14 cellular contexts compared by ENCODE assay signal in genomic region chr3:194072097-194072428, GRCh38.
DNase-seq lines count a peak whose midpoint lies in the region; ATAC-seq, FAIRE-seq and TF ChIP-seq lines count a peak whose summit lies in the region.
"Had no signal": no experiment of that assay in that cellular context is flagged by ENCODE, and none has a peak within 500 bp of the region (broad histone marks: within the 10 kb centered on the region; RNA-seq: fewer than 3 reads in every experiment).

No MANE protein-coding gene starts in this region.

- peak; percentile 18 to 40 for DNase-seq in activated T-cell treated with anti-CD3 and anti-CD28 coated beads, Interleukin-2, amount 50 U/mL, for 72 hours
- DNase-seq in activated T-cell treated with anti-CD3 and anti-CD28 coated beads, Interleukin-2, amount 50 U/mL, for 24 hours: no peak
- no peak for DNase-seq in OCI-LY7 (ENCODE audit: low spot score)
- DNase-seq in foreskin keratinocyte: no peak
- no peak for DNase-seq in stimulated activated effector memory CD8-positive, alpha-beta T cell treated with anti-CD3 and anti-CD28 coated beads, Interleukin-12 subunit alpha, Interleukin-12 subunit beta, amount 100 ng/mL, for 72 hours (ENCODE audit: low spot score in 2 of 2)
- DNase-seq in NCI-H2227 (lab: John Stamatoyannopoulos, UW; ENCODE audit: unreplicated experiment): no peak
- DNase-seq in GM12892 (ENCODE audit: insufficient read length): no peak
- DNase-seq: GDM1; kidney; NCI-H1105 treated with DMSO at 0.1 percent for 48 hours; stimulated activated CD4-positive, alpha-beta T cell treated with anti-CD3 and anti-CD28 coated beads, Interleukin-12 subunit alpha, Interleukin-12 subunit beta, amount 100 ng/mL, for 4 hours had no signal

- H3K27me3 ChIP-seq in foreskin keratinocyte: no peaks in the 10 kb centered on the region
- H3K27me3 ChIP-seq: gastroesophageal sphincter had no signal

- H3K4me1 Mint-ChIP-seq in activated T-cell treated with anti-CD3 and anti-CD28 coated beads, Interleukin-2, amount 50 U/mL, for 72 hours (ENCODE audit: low read depth): peaks cover 32% of the 10 kb centered on the region
- peaks cover 26% of the 10 kb centered on the region for H3K4me1 Mint-ChIP-seq in activated T-cell treated with anti-CD3 and anti-CD28 coated beads, Interleukin-2, amount 50 U/mL, for 24 hours (ENCODE audit: low read depth)
- H3K4me1 Mint-ChIP-seq in stimulated activated effector memory CD8-positive, alpha-beta T cell treated with anti-CD3 and anti-CD28 coated beads, Interleukin-12 subunit alpha, Interleukin-12 subunit beta, amount 100 ng/mL, for 72 hours: peaks cover 11% of the 10 kb centered on the region

- H3K27me3 Mint-ChIP-seq in activated T-cell treated with anti-CD3 and anti-CD28 coated beads, Interleukin-2, amount 50 U/mL, for 72 hours (ENCODE audit: low read depth): peaks cover 57% of the 10 kb centered on the region
- H3K27me3 Mint-ChIP-seq in activated T-cell treated with anti-CD3 and anti-CD28 coated beads, Interleukin-2, amount 50 U/mL, for 24 hours: peaks cover 61% of the 10 kb centered on the region

- no peaks in the 10 kb centered on the region for H3K79me2 ChIP-seq in OCI-LY7 (ENCODE audit: insufficient read depth, low read depth, low read length)

- H3K4me1 ChIP-seq in OCI-LY7 (ENCODE audit: insufficient read depth, low read length, poor library complexity, severe bottlenecking): peaks cover 69% of the 10 kb centered on the region
- peaks cover 11% of the 10 kb centered on the region for H3K4me1 ChIP-seq in foreskin keratinocyte

- peaks cover 6% of the 10 kb centered on the region; the same call in 1 of the 2 replicates for H3K9me3 ChIP-seq in OCI-LY7 (ENCODE audit: low read length)
- H3K9me3 ChIP-seq: gastroesophageal sphincter had no signal

- POLR2A ChIA-PET in OCI-LY7 (lab: Charles Lee): interaction anchor here (0.8 to 4.3 kb wide), 7 partner anchors 12 to 63 kb away, joined by 3 to 45 read pairs (median 10); partner anchors contain the start of gene HES1

- intact Hi-C loops in OCI-LY7 (cut with micrococcal nuclease; ENCODE audit: unreplicated experiment): no loop called here

- FAIRE-seq in GM12892 (lab: Jason Lieb, UNC): no peak
- FAIRE-seq: kidney had no signal

- H3K36me3 ChIP-seq in OCI-LY7 (ENCODE audit: insufficient read depth, low read length): no peaks in the 10 kb centered on the region
- H3K36me3 ChIP-seq: gastroesophageal sphincter had no signal

- H3K36me3 Mint-ChIP-seq in activated T-cell treated with anti-CD3 and anti-CD28 coated beads, Interleukin-2, amount 50 U/mL, for 72 hours (ENCODE audit: insufficient read depth in 2 of 2): peaks cover 4 to 7% of the 10 kb centered on the region in 2 donors
- H3K36me3 Mint-ChIP-seq in activated T-cell treated with anti-CD3 and anti-CD28 coated beads, Interleukin-2, amount 50 U/mL, for 24 hours (ENCODE audit: low read depth): no peaks in the 10 kb centered on the region
- H3K36me3 Mint-ChIP-seq in stimulated activated effector memory CD8-positive, alpha-beta T cell treated with anti-CD3 and anti-CD28 coated beads, Interleukin-12 subunit alpha, Interleukin-12 subunit beta, amount 100 ng/mL, for 72 hours: no peaks in the 10 kb centered on the region

- H3K9me3 Mint-ChIP-seq in activated T-cell treated with anti-CD3 and anti-CD28 coated beads, Interleukin-2, amount 50 U/mL, for 72 hours: peaks cover 5 to 6% of the 10 kb centered on the region in 2 donors
- peaks cover 9% of the 10 kb centered on the region for H3K9me3 Mint-ChIP-seq in activated T-cell treated with anti-CD3 and anti-CD28 coated beads, Interleukin-2, amount 50 U/mL, for 24 hours
- H3K9me3 Mint-ChIP-seq in stimulated activated effector memory CD8-positive, alpha-beta T cell treated with anti-CD3 and anti-CD28 coated beads, Interleukin-12 subunit alpha, Interleukin-12 subunit beta, amount 100 ng/mL, for 72 hours: peaks cover 7% of the 10 kb centered on the region

- H3K27ac ChIP-seq in OCI-LY7 (ENCODE audit: low read depth, low read length, poor library complexity, severe bottlenecking): no peak overlapping the region
- peak overlapping the region; percentile 87 for H3K27ac ChIP-seq in foreskin keratinocyte
- H3K27ac ChIP-seq: HL-60 had no signal

- BruUV-seq in OCI-LY7 (replicated peaks; lab: Mats Ljungman, UMichigan): no TSS peak

- ATAC-seq in activated T-cell treated with anti-CD3 and anti-CD28 coated beads, Interleukin-2, amount 50 U/mL, for 72 hours (replicated peaks in 1 of 2): peak in 1 of 2 donors; percentile 22
- ATAC-seq in foreskin keratinocyte (no peak), GM21447 (IDR thresholded peaks at IDR 0.05; ENCODE audit: unreplicated experiment) (no peak)
- ATAC-seq in stimulated activated effector memory CD8-positive, alpha-beta T cell treated with anti-CD3 and anti-CD28 coated beads, Interleukin-12 subunit alpha, Interleukin-12 subunit beta, amount 100 ng/mL, for 72 hours: peak; percentile 29
- ATAC-seq: gastroesophageal sphincter had no signal

- H3K9me2 ChIP-seq in OCI-LY7 (ENCODE audit: insufficient read depth, low read length): no peaks in the 10 kb centered on the region

- CTCF ChIA-PET in OCI-LY7 (lab: Charles Lee; ENCODE audit: unreplicated experiment): interaction anchor here (1.2 kb wide), 1 partner anchor 32 kb away, joined by 6 read pairs; no protein-coding TSS in a partner anchor

- TF ChIP-seq CTCF in OCI-LY7 (conservative IDR thresholded peaks at IDR 0.05; ENCODE audit: low read length) (no peak), foreskin keratinocyte (conservative IDR thresholded peaks at IDR 0.05) (no peak)

- H3K4me2 ChIP-seq in OCI-LY7 (ENCODE audit: low read length): peak overlapping the region; percentile 73

- H3K27ac Mint-ChIP-seq in activated T-cell treated with anti-CD3 and anti-CD28 coated beads, Interleukin-2, amount 50 U/mL, for 72 hours: no peak overlapping the region
- H3K27ac Mint-ChIP-seq in activated T-cell treated with anti-CD3 and anti-CD28 coated beads, Interleukin-2, amount 50 U/mL, for 24 hours: no peak overlapping the region
- H3K27ac Mint-ChIP-seq in stimulated activated effector memory CD8-positive, alpha-beta T cell treated with anti-CD3 and anti-CD28 coated beads, Interleukin-12 subunit alpha, Interleukin-12 subunit beta, amount 100 ng/mL, for 72 hours: no peak overlapping the region

- H2AFZ ChIP-seq in OCI-LY7 (ENCODE audit: low read length): peak overlapping the region; percentile 68; the same call in 1 of the 2 replicates

- no peaks in the 10 kb centered on the region for H4K20me1 ChIP-seq in OCI-LY7 (ENCODE audit: insufficient read depth, low read length)

- H3K4me3 ChIP-seq in OCI-LY7 (ENCODE audit: low read depth, low read length, poor library complexity, severe bottlenecking): peak overlapping the region; percentile 61

- TF ChIP-seq POLR2A in GM12892 (IDR thresholded peaks at IDR 0.05; ENCODE audit: low read depth, low read length): no peak

- peak overlapping the region; percentile 45 to 62 for H3K4me3 Mint-ChIP-seq in activated T-cell treated with anti-CD3 and anti-CD28 coated beads, Interleukin-2, amount 50 U/mL, for 72 hours
- no peak overlapping the region for H3K4me3 Mint-ChIP-seq in activated T-cell treated with anti-CD3 and anti-CD28 coated beads, Interleukin-2, amount 50 U/mL, for 24 hours
- H3K4me3 Mint-ChIP-seq in stimulated activated effector memory CD8-positive, alpha-beta T cell treated with anti-CD3 and anti-CD28 coated beads, Interleukin-12 subunit alpha, Interleukin-12 subunit beta, amount 100 ng/mL, for 72 hours: peak overlapping the region; percentile 39

Comparison
In these comparisons a context has a peak if more than half of its experiments do, and no peak if none do; other contexts are left out.
1. DNase-seq: peak in activated T-cell treated with anti-CD3 and anti-CD28 coated beads, Interleukin-2, amount 50 U/mL, for 72 hours (2 of 2); none in activated T-cell treated with anti-CD3 and anti-CD28 coated beads, Interleukin-2, amount 50 U/mL, for 24 hours (single experiment), OCI-LY7 (single experiment), foreskin keratinocyte (0 of 2), stimulated activated effector memory CD8-positive, alpha-beta T cell treated with anti-CD3 and anti-CD28 coated beads, Interleukin-12 subunit alpha, Interleukin-12 subunit beta, amount 100 ng/mL, for 72 hours (0 of 2), NCI-H2227 (single experiment) and GM12892 (single experiment).